Comparison of ENCODE assay signal across 1 cellular context in the genomic region with DNA sequence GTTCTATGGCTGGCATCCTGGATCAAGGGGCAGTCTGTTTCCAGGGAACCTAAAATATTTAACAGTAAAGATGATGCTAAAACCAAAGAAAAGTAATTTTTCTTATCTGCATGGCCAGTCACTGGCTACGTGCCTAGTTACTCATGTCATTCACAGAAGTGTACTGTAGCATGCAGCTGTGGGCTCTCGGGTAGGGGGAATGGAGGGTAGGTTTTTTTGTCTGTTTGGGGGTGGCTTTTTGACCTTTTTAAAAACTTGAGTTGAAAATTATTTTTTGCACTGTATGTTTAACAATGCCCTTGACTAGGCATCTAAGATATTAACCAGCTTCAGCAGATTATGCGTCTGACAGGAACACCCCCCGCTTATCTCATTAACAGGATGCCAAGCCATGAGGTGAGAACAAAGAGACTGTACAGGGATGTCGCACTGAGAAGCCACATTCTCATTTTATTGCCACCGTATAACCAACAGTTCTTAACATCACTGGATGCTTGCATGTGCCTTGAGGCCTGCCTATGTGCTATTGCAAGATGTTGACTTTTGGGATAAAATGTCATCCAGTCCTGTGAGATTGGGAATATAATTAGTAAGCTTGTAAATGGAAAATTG.
TF ChIP-seq lines count a peak whose summit lies in the region.

No MANE protein-coding gene starts in this region.

TF ChIP-seq in K562, 482 proteins besides CTCF, POLR2A, EP300 and RAD21 (continued from another document):
- TF ChIP-seq, protein P1, sequence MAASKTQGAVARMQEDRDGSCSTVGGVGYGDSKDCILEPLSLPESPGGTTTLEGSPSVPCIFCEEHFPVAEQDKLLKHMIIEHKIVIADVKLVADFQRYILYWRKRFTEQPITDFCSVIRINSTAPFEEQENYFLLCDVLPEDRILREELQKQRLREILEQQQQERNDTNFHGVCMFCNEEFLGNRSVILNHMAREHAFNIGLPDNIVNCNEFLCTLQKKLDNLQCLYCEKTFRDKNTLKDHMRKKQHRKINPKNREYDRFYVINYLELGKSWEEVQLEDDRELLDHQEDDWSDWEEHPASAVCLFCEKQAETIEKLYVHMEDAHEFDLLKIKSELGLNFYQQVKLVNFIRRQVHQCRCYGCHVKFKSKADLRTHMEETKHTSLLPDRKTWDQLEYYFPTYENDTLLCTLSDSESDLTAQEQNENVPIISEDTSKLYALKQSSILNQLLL (CRISPR knock-in tag; IDR thresholded peaks at IDR 0.05; ENCODE audit: borderline replicate concordance), result no peak
- TF ChIP-seq ZNF324 (CRISPR knock-in tag; IDR thresholded peaks at IDR 0.05) (no peak), GATAD2B (IDR thresholded peaks at IDR 0.05; ENCODE audit: borderline replicate concordance) (no peak), DNMT1 (IDR thresholded peaks at IDR 0.05) (no peak), MEIS2 (IDR thresholded peaks at IDR 0.05; ENCODE audit: partially characterized antibody) (peak; percentile 27), TCF3 (CRISPR knock-in tag; IDR thresholded peaks at IDR 0.05) (peak; percentile 60), ARNT (IDR thresholded peaks at IDR 0.05) (0 out of 4 replicates have a peak, but pooled peaks of 1 of the 2 experiments have one; percentile 27), TEAD4 (IDR thresholded peaks at IDR 0.05; ENCODE audit: low read length) (peak; percentile 76), TEAD4 (CRISPR knock-in tag; IDR thresholded peaks at IDR 0.05; ENCODE audit: borderline replicate concordance) (no peak), POLR2AphosphoS5 (IDR thresholded peaks at IDR 0.05; ENCODE audit: control insufficient read depth, insufficient read depth, low read depth, low read length) (peak; percentile 68), MYC (IDR thresholded peaks at IDR 0.05; ENCODE audit: low read depth, low read length) (no peak), MYC (CRISPR knock-in tag; IDR thresholded peaks at IDR 0.05; ENCODE audit: borderline replicate concordance, low read depth) (no peak), TEAD2 (tag; IDR thresholded peaks at IDR 0.05) (no peak), MTA3 (IDR thresholded peaks at IDR 0.05; ENCODE audit: borderline replicate concordance) (peak; percentile 37; the same call in 1 of the 2 replicates), CBFA2T3 (IDR thresholded peaks at IDR 0.05) (peak; percentile 85), NR1H2 (CRISPR knock-in tag; IDR thresholded peaks at IDR 0.05) (no peak)
- TF ChIP-seq, protein P2, sequence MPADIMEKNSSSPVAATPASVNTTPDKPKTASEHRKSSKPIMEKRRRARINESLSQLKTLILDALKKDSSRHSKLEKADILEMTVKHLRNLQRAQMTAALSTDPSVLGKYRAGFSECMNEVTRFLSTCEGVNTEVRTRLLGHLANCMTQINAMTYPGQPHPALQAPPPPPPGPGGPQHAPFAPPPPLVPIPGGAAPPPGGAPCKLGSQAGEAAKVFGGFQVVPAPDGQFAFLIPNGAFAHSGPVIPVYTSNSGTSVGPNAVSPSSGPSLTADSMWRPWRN (IDR thresholded peaks at IDR 0.05; ENCODE audit: low read depth), result no peak
- TF ChIP-seq, protein P3, sequence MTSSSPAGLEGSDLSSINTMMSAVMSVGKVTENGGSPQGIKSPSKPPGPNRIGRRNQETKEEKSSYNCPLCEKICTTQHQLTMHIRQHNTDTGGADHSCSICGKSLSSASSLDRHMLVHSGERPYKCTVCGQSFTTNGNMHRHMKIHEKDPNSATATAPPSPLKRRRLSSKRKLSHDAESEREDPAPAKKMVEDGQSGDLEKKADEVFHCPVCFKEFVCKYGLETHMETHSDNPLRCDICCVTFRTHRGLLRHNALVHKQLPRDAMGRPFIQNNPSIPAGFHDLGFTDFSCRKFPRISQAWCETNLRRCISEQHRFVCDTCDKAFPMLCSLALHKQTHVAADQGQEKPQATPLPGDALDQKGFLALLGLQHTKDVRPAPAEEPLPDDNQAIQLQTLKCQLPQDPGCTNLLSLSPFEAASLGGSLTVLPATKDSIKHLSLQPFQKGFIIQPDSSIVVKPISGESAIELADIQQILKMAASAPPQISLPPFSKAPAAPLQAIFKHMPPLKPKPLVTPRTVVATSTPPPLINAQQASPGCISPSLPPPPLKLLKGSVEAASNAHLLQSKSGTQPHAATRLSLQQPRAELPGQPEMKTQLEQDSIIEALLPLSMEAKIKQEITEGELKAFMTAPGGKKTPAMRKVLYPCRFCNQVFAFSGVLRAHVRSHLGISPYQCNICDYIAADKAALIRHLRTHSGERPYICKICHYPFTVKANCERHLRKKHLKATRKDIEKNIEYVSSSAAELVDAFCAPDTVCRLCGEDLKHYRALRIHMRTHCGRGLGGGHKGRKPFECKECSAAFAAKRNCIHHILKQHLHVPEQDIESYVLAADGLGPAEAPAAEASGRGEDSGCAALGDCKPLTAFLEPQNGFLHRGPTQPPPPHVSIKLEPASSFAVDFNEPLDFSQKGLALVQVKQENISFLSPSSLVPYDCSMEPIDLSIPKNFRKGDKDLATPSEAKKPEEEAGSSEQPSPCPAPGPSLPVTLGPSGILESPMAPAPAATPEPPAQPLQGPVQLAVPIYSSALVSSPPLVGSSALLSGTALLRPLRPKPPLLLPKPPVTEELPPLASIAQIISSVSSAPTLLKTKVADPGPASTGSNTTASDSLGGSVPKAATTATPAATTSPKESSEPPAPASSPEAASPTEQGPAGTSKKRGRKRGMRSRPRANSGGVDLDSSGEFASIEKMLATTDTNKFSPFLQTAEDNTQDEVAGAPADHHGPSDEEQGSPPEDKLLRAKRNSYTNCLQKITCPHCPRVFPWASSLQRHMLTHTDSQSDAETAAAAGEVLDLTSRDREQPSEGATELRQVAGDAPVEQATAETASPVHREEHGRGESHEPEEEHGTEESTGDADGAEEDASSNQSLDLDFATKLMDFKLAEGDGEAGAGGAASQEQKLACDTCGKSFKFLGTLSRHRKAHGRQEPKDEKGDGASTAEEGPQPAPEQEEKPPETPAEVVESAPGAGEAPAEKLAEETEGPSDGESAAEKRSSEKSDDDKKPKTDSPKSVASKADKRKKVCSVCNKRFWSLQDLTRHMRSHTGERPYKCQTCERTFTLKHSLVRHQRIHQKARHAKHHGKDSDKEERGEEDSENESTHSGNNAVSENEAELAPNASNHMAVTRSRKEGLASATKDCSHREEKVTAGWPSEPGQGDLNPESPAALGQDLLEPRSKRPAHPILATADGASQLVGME (CRISPR knock-in tag; IDR thresholded peaks at IDR 0.05), result no peak
